ENCODE assay signal across 1 cellular context in genomic region chr1:247118946-247119446, GRCh38.
TF ChIP-seq lines count a peak whose summit lies in the region.

No MANE protein-coding gene starts in this region.

TF ChIP-seq in HepG2, 621 proteins besides CTCF, POLR2A, EP300 and RAD21 (continues in another document):
- TF ChIP-seq ZMAT5 (CRISPR knock-in tag; IDR thresholded peaks at IDR 0.05; ENCODE audit: borderline replicate concordance, low read depth) (no peak), SPEN (CRISPR knock-in tag; IDR thresholded peaks at IDR 0.05; ENCODE audit: low read depth) (no peak), TP53 (CRISPR knock-in tag; conservative IDR thresholded peaks at IDR 0.05) (no peak), HCFC1 (IDR thresholded peaks at IDR 0.05; ENCODE audit: low read depth, low read length) (no peak), TERF1 (CRISPR knock-in tag; IDR thresholded peaks at IDR 0.05) (no peak), MZF1 (CRISPR knock-in tag; IDR thresholded peaks at IDR 0.05; ENCODE audit: borderline replicate concordance) (no peak), PBX3 (CRISPR knock-in tag; IDR thresholded peaks at IDR 0.05; ENCODE audit: borderline replicate concordance) (no peak), ZSCAN29 (CRISPR knock-in tag; conservative IDR thresholded peaks at IDR 0.05) (no peak), ZFYVE20 (CRISPR knock-in tag; IDR thresholded peaks at IDR 0.05; ENCODE audit: borderline replicate concordance, low read depth) (no peak), SRF (IDR thresholded peaks at IDR 0.05; ENCODE audit: low read depth, low read length) (no peak), ONECUT2 (CRISPR knock-in tag; IDR thresholded peaks at IDR 0.05) (no peak), TEAD3 (CRISPR knock-in tag; optimal IDR thresholded peaks at IDR 0.05; ENCODE audit: borderline replicate concordance) (peak; percentile 15), PAF1 (CRISPR knock-in tag; IDR thresholded peaks at IDR 0.05) (no peak), NR2C2 (CRISPR knock-in tag; IDR thresholded peaks at IDR 0.05; ENCODE audit: borderline replicate concordance) (peak; percentile 46; the same call in 1 of the 2 replicates), HDAC6 (IDR thresholded peaks at IDR 0.05; ENCODE audit: low read depth, low read length) (no peak), RCOR2 (CRISPR knock-in tag; IDR thresholded peaks at IDR 0.05) (no peak), ZNF280D (CRISPR knock-in tag; IDR thresholded peaks at IDR 0.05) (no peak), ZNF335 (CRISPR knock-in tag; IDR thresholded peaks at IDR 0.05) (no peak), ZBTB4 (CRISPR knock-in tag; IDR thresholded peaks at IDR 0.05; ENCODE audit: borderline replicate concordance) (no peak), CSRNP2 (CRISPR knock-in tag; conservative IDR thresholded peaks at IDR 0.05; ENCODE audit: low read depth) (no peak), ZZZ3 (CRISPR knock-in tag; IDR thresholded peaks at IDR 0.05; ENCODE audit: borderline replicate concordance) (no peak), TRIM22 (IDR thresholded peaks at IDR 0.05) (no peak), HIC2 (CRISPR knock-in tag; IDR thresholded peaks at IDR 0.05; ENCODE audit: low read depth) (no peak), FOXO1 (CRISPR knock-in tag; IDR thresholded peaks at IDR 0.05) (no peak), ZNF3 (CRISPR knock-in tag; IDR thresholded peaks at IDR 0.05) (no peak), ZMAT3 (CRISPR knock-in tag; conservative IDR thresholded peaks at IDR 0.05) (no peak), HNRNPL (IDR thresholded peaks at IDR 0.05; ENCODE audit: low read depth, low read length) (peak; percentile 82), FOSL1 (CRISPR knock-in tag; IDR thresholded peaks at IDR 0.05; ENCODE audit: borderline replicate concordance) (no peak), ZNF513 (CRISPR knock-in tag; conservative IDR thresholded peaks at IDR 0.05) (no peak), ZNF296 (CRISPR knock-in tag; conservative IDR thresholded peaks at IDR 0.05) (no peak), NFKBIZ (CRISPR knock-in tag; IDR thresholded peaks at IDR 0.05) (no peak), KDM5A (IDR thresholded peaks at IDR 0.05; ENCODE audit: borderline replicate concordance, low read length) (no peak), KDM5B (CRISPR knock-in tag; IDR thresholded peaks at IDR 0.05; ENCODE audit: borderline replicate concordance) (no peak), TGIF2 (CRISPR knock-in tag; IDR thresholded peaks at IDR 0.05) (no peak), RBFOX2 (IDR thresholded peaks at IDR 0.05; ENCODE audit: low read depth, low read length) (no peak), TRIM24 (CRISPR knock-in tag; IDR thresholded peaks at IDR 0.05) (no peak), MTA3 (CRISPR knock-in tag; IDR thresholded peaks at IDR 0.05) (no peak), SNAPC5 (CRISPR knock-in tag; IDR thresholded peaks at IDR 0.05; ENCODE audit: borderline replicate concordance) (no peak), SMYD3 (CRISPR knock-in tag; IDR thresholded peaks at IDR 0.05) (no peak), SMC3 (IDR thresholded peaks at IDR 0.05; ENCODE audit: low read length) (peak; percentile 52; the same call in 1 of the 2 replicates), CEBPB (IDR thresholded peaks at IDR 0.05; ENCODE audit: borderline replicate concordance, low read depth, low read length) (no peak), STAG1 (CRISPR knock-in tag; IDR thresholded peaks at IDR 0.05) (peak; percentile 69), ZMYM4 (CRISPR knock-in tag; IDR thresholded peaks at IDR 0.05) (peak; percentile 72), ZNF614 (CRISPR knock-in tag; IDR thresholded peaks at IDR 0.05; ENCODE audit: borderline replicate concordance) (no peak), SP5 (CRISPR knock-in tag; IDR thresholded peaks at IDR 0.05; ENCODE audit: borderline replicate concordance, low read depth) (peak; percentile 58; the same call in 1 of the 2 replicates), THAP11 (CRISPR knock-in tag; IDR thresholded peaks at IDR 0.05) (no peak), ZNF619 (CRISPR knock-in tag; IDR thresholded peaks at IDR 0.05) (no peak), ZNF580 (CRISPR knock-in tag; IDR thresholded peaks at IDR 0.05; ENCODE audit: borderline replicate concordance, low read depth) (no peak), FOXA3 (CRISPR knock-in tag; IDR thresholded peaks at IDR 0.05) (no peak), ZFY (CRISPR knock-in tag; IDR thresholded peaks at IDR 0.05) (no peak)
